Comparison of ENCODE assay signal across 9 cellular contexts in genomic region chr7:22586806-22587180, GRCh38.
A peak's percentile ranks its signal among the peaks of the same experiment; 100 is the strongest.
DNase-seq lines count a peak whose midpoint lies in the region; ATAC-seq and TF ChIP-seq lines count a peak whose summit lies in the region.
"Had no signal": no experiment of that assay in that cellular context is flagged by ENCODE, and none has a peak within 500 bp of the region (broad histone marks: within the 10 kb centered on the region; RNA-seq: fewer than 3 reads in every experiment).

No MANE protein-coding gene starts in this region.

- DNase-seq in T47D (ENCODE audit: low read depth in 1 of 2, low spot score in 1 of 2) (peak; percentile 42 to 88), right lobe of liver (no peak), stomach (no peak), gastrocnemius medialis (no peak)
- DNase-seq in activated CD4-positive, CD25-positive, alpha-beta regulatory T cell (lab: John Stamatoyannopoulos, UW): no peak

- in situ Hi-C loops in T47D (cut with HindIII; ENCODE audit: low pct_unique_long_range_greater_than_20kb, low sequenced_read_pairs): no loop called here
- in situ Hi-C loops in gastrocnemius medialis (cut with MboI; ENCODE audit: low sequenced_read_pairs in 4 of 4): no loop called here

- peaks cover 72 to 100% (median 80%) of the 10 kb centered on the region in 10 experiments for H3K4me1 ChIP-seq in BLaER1 treated with 17β-estradiol and CSF1 and Interleukin-3, amounts not matched to agents 10 nM and 100 nM
- H3K4me1 ChIP-seq in right lobe of liver: no peaks in the 10 kb centered on the region
- peaks cover 0 to 45% (median 28%) of the 10 kb centered on the region in 4 donors for H3K4me1 ChIP-seq in stomach
- H3K4me1 ChIP-seq in gastrocnemius medialis: peaks cover 21 to 66% of the 10 kb centered on the region in 2 donors

- H3K27me3 ChIP-seq in BLaER1 treated with 17β-estradiol and CSF1 and Interleukin-3, amounts not matched to agents 10 nM and 100 nM: no peaks in the 10 kb centered on the region; a peak in 1 of 22 replicates
- H3K27me3 ChIP-seq in right lobe of liver (no peaks in the 10 kb centered on the region), stomach (no peaks in the 10 kb centered on the region), gastrocnemius medialis (no peaks in the 10 kb centered on the region)

- H3K27ac ChIP-seq in BLaER1 treated with 17β-estradiol and CSF1 and Interleukin-3, amounts not matched to agents 10 nM and 100 nM: peak overlapping the region; percentile 73 to 92 (median 81)
- H3K27ac ChIP-seq in right lobe of liver (no peak overlapping the region), stomach (no peak overlapping the region), gastrocnemius medialis (no peak overlapping the region)

- H3K36me3 ChIP-seq in BLaER1 treated with 17β-estradiol and CSF1 and Interleukin-3, amounts not matched to agents 10 nM and 100 nM: 0 out of 22 replicates have a peak, but pooled peaks cover 0 to 5% (median 0%) of the 10 kb centered on the region in 11 experiments
- H3K36me3 ChIP-seq in right lobe of liver (no peaks in the 10 kb centered on the region), stomach (no peaks in the 10 kb centered on the region), gastrocnemius medialis (no peaks in the 10 kb centered on the region)

- intact Hi-C loops in right lobe of liver (cut with DNase I) (no loop called here), stomach (cut with DNase I; ENCODE audit: low total_unique reads) (no loop called here), gastrocnemius medialis (cut with DNase I; ENCODE audit: low total_unique reads) (no loop called here)

- no peak for TF ChIP-seq POLR2A in right lobe of liver (IDR thresholded peaks at IDR 0.05)
- no peak for TF ChIP-seq POLR2A in stomach (IDR thresholded peaks at IDR 0.05)
- TF ChIP-seq POLR2A in gastrocnemius medialis (IDR thresholded peaks at IDR 0.05): no peak

- H3K9ac ChIP-seq in BLaER1 treated with 17β-estradiol and CSF1 and Interleukin-3, amounts not matched to agents 10 nM and 100 nM: peak overlapping the region; percentile 20 to 80 (median 65); a peak in 19 of 22 replicates

- H4K20me1 ChIP-seq in BLaER1 treated with 17β-estradiol and CSF1 and Interleukin-3, amounts not matched to agents 10 nM and 100 nM: no peaks in the 10 kb centered on the region

- TF ChIP-seq CTCF in right lobe of liver (IDR thresholded peaks at IDR 0.05) (peak; percentile 18 to 42 (median 22)), stomach (IDR thresholded peaks at IDR 0.05) (no peak), gastrocnemius medialis (IDR thresholded peaks at IDR 0.05 in 4 of 5, conservative IDR thresholded peaks at IDR 0.05 in 1 of 5) (peak in 2 of 5 experiments; percentile 13 to 30)

- peaks cover 0 to 4% (median 0%) of the 10 kb centered on the region in 11 experiments; a peak in 1 of 22 replicates for H3K9me3 ChIP-seq in BLaER1 treated with 17β-estradiol and CSF1 and Interleukin-3, amounts not matched to agents 10 nM and 100 nM (replicated peaks in 1 of 11)
- H3K9me3 ChIP-seq in right lobe of liver: no peaks in the 10 kb centered on the region
- no peaks in the 10 kb centered on the region for H3K9me3 ChIP-seq in stomach
- no peaks in the 10 kb centered on the region for H3K9me3 ChIP-seq in gastrocnemius medialis

- peak overlapping the region in 4 of 10 experiments; percentile 5 to 49 (median 36); a peak in 8 of 20 replicates for H3K4me3 ChIP-seq in BLaER1 treated with 17β-estradiol and CSF1 and Interleukin-3, amounts not matched to agents 10 nM and 100 nM
- no peak overlapping the region for H3K4me3 ChIP-seq in right lobe of liver
- no peak overlapping the region for H3K4me3 ChIP-seq in stomach
- H3K4me3 ChIP-seq in gastrocnemius medialis: no peak overlapping the region
- H3K4me3 ChIP-seq: skin epidermis had no signal

- peak; percentile 24; the same call in 1 of the 2 replicates for TF ChIP-seq RAD21 in Ishikawa (IDR thresholded peaks at IDR 0.05; ENCODE audit: low read depth)

- H3K4me2 ChIP-seq in BLaER1 treated with 17β-estradiol and CSF1 and Interleukin-3, amounts not matched to agents 10 nM and 100 nM: peak overlapping the region; percentile 51 to 95 (median 77)

- ATAC-seq in right lobe of liver (peak; percentile 46 to 68 (median 50)), GM18858 (IDR thresholded peaks at IDR 0.05; ENCODE audit: unreplicated experiment) (no peak), gastrocnemius medialis (no peak)

- TF ChIP-seq EP300 in Ishikawa (IDR thresholded peaks at IDR 0.05; ENCODE audit: borderline replicate concordance): no peak
- no peak for TF ChIP-seq EP300 in stomach (IDR thresholded peaks at IDR 0.05)

TF ChIP-seq in Ishikawa, 13 proteins besides CTCF, POLR2A, EP300 and RAD21:
- TF ChIP-seq TEAD4 (IDR thresholded peaks at IDR 0.05) (peak; percentile 93), CREB1 (IDR thresholded peaks at IDR 0.05; ENCODE audit: low read depth) (no peak)

Comparison
In these comparisons a context has a peak if more than half of its experiments do, and no peak if none do; other contexts are left out.
1. H3K27ac ChIP-seq: peak in BLaER1 treated with 17β-estradiol and CSF1 and Interleukin-3, amounts not matched to agents 10 nM and 100 nM (11 of 11); none in right lobe of liver (0 of 3), stomach (0 of 5) and gastrocnemius medialis (0 of 4).
2. DNase-seq: peak in T47D (2 of 2); none in right lobe of liver (0 of 3), stomach (single experiment), activated CD4-positive, CD25-positive, alpha-beta regulatory T cell (0 of 4) and gastrocnemius medialis (0 of 2).
3. ATAC-seq: peak in right lobe of liver (4 of 4); none in GM18858 (single experiment) and gastrocnemius medialis (0 of 2).
4. CTCF ChIP-seq: peak in right lobe of liver (4 of 4); none in stomach (0 of 7).